In genomic region chr1:6603424-6603850, GRCh38 we compare ENCODE assay signal across 1 cellular context.
TF ChIP-seq lines count a peak whose summit lies in the region.

No MANE protein-coding gene starts in this region.

TF ChIP-seq in endothelial cell of umbilical vein, 7 proteins besides CTCF, POLR2A, EP300 and RAD21:
- TF ChIP-seq POLR2AphosphoS5 (IDR thresholded peaks at IDR 0.05; ENCODE audit: insufficient read depth, low read depth, low read length), result no peak
- TF ChIP-seq GATA2 (IDR thresholded peaks at IDR 0.05; ENCODE audit: insufficient read depth, insufficient read length, low read depth, low read length), result no peak
- no peak for TF ChIP-seq EZH2 (IDR thresholded peaks at IDR 0.05; ENCODE audit: borderline replicate concordance, low read depth, low read length, severe bottlenecking)
- no peak for TF ChIP-seq FOS (IDR thresholded peaks at IDR 0.05; ENCODE audit: borderline replicate concordance, insufficient read depth, low read length)
- no peak for TF ChIP-seq MAX (IDR thresholded peaks at IDR 0.05; ENCODE audit: insufficient read depth, insufficient read length)
- no peak for TF ChIP-seq JUN (IDR thresholded peaks at IDR 0.05; ENCODE audit: borderline replicate concordance, insufficient read depth, insufficient read length, low read depth)
- no peak for TF ChIP-seq MYC (IDR thresholded peaks at IDR 0.05; ENCODE audit: low read depth, low read length)
